In the genomic region with DNA sequence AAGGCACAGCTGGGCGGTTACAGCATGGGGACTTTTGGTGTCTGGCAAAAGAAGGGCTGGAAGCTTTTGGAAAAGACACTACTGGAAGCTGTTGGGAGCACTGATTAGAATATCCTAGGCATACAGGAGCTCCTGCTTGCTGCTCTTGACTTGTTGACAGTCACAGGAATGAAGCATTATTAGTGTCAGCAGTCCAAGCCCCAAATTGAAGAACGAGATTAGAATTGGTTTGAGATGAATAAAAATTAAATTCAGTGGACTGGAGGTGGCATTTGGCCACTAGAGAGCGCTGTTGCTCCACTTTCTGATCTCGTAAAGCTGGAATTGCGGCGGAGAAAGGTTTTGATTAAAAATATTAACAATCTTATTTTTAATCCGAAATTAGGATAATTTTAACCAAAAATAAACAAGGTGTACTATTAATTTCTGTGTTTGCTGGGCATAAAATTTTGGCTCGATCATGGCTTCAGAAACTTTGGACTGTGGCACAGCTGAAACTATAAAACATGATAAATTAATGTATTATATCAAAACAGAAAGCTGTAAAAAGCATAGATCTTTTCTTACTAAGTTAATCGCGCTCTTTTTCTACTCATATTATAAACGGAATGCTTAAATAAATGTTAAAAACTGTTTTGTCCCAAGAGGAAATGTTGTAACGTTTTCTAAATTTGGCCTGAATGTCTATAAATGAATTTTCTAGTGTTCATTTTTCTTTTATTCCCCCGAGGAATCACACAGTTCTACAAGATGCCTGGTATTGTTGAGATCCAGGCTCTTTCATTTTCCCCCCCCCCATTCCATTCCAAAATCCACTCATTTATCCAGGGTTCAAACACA, we compare ENCODE assay signal across 8 cellular contexts. TPM values are rescaled to one million over a fixed set of nuclear protein-coding genes. Genes with fewer than 3 reads are reported as not detected.
DNase-seq lines count a peak whose midpoint lies in the region; ATAC-seq, FAIRE-seq and TF ChIP-seq lines count a peak whose summit lies in the region.

No MANE protein-coding gene starts in this region.

- H3K9me3 Mint-ChIP-seq in osteocyte (ENCODE audit: unreplicated experiment), result no peaks in the 10 kb centered on the region

- H3K27me3 Mint-ChIP-seq in osteocyte (ENCODE audit: unreplicated experiment), result peaks cover 81% of the 10 kb centered on the region

- H3K4me3 ChIP-seq in uterus, result peak overlapping the region; percentile 15 to 16

- H3K27ac ChIP-seq in uterus, result peak overlapping the region; percentile 98 to 99

- DNase-seq in GM18507 (ENCODE audit: extremely low spot score, insufficient read length, low read depth), result peak; percentile 32
- DNase-seq in NCI-H82 treated with DMSO at 0.1 percent for 48 hours (lab: John Stamatoyannopoulos, UW; ENCODE audit: unreplicated experiment), result peak; percentile 23
- DNase-seq in activated T-cell treated with anti-CD3 and anti-CD28 coated beads for 4 hours, result peak; percentile 63
- DNase-seq in fibroblast of gingiva (ENCODE audit: low read depth), result peak; percentile 34
- no peak for DNase-seq in osteocyte (ENCODE audit: extremely low spot score, unreplicated experiment)
- DNase-seq in uterus, result peak; percentile 81 to 88

- TF ChIP-seq CTCF in osteocyte (IDR thresholded peaks at IDR 0.05) (peak; percentile 90), uterus (IDR thresholded peaks at IDR 0.05) (peak; percentile 84 to 95 (median 89))

- H3K4me1 ChIP-seq in uterus, result no peaks in the 10 kb centered on the region

- ATAC-seq in HG02884 (IDR thresholded peaks at IDR 0.05; ENCODE audit: unreplicated experiment), result no peak

- peak; percentile 94 for FAIRE-seq in A204.1 (lab: Jason Lieb, UNC)
- FAIRE-seq in GM18507 (lab: Jason Lieb, UNC), result peak; percentile 74

- no peak overlapping the region for H3K27ac Mint-ChIP-seq in osteocyte (ENCODE audit: unreplicated experiment)

- H3K4me1 Mint-ChIP-seq in osteocyte (ENCODE audit: unreplicated experiment), result peaks cover 28% of the 10 kb centered on the region

- H3K27me3 ChIP-seq in uterus, result no peaks in the 10 kb centered on the region

- no peaks in the 10 kb centered on the region for H3K36me3 ChIP-seq in uterus

- no peak overlapping the region for H3K4me3 Mint-ChIP-seq in osteocyte (ENCODE audit: unreplicated experiment)

- H3K9me3 ChIP-seq in uterus, result no peaks in the 10 kb centered on the region

- intact Hi-C loops in uterus (cut with DNase I; ENCODE audit: low total_unique reads), result loop anchor here (5.0 to 10.0 kb wide), 3 partner anchors 510 to 1138 kb away; a partner anchor contains a TSS

- peak; percentile 19 to 30 for TF ChIP-seq POLR2A in uterus (IDR thresholded peaks at IDR 0.05)

- H3K36me3 Mint-ChIP-seq in osteocyte (ENCODE audit: unreplicated experiment), result peaks cover 2% of the 10 kb centered on the region

RNA-seq across cellular contexts. Expression of a gene that starts 2.4 kb away (rescaled TPM):
- not detected in 2 replicates for total RNA-seq in osteocyte
- 10 to 100 TPM; 25.8 to 75.6 (median 48.0) TPM for total RNA-seq in uterus

RNA-seq across cellular contexts. Expression of a gene that starts 4.6 kb away (rescaled TPM):
- total RNA-seq in osteocyte (not detected in 2 replicates), uterus (10 to 100 TPM in 3 of 4 donors, 1 to 10 TPM in 1; 3.8 to 78.1 (median 46.4) TPM)

RNA-seq across cellular contexts. Expression of a gene that starts 10.6 kb away (rescaled TPM):
- total RNA-seq in osteocyte, result not detected in 2 replicates
- 10 to 100 TPM in 3 of 4 donors, 1 to 10 TPM in 1; 6.8 to 81.0 (median 53.6) TPM for total RNA-seq in uterus

RNA-seq across cellular contexts. Expression of a gene that starts 20.1 kb away (rescaled TPM):
- total RNA-seq in osteocyte, result not detected in 2 replicates
- total RNA-seq in uterus, result 10 to 100 TPM in 1 of 4 donors, 1 to 10 TPM in 1, under 1 TPM in 1, not detected in 1; 0.88 to 34.6 (median 8.6) TPM

RNA-seq across cellular contexts. Expression of a gene that starts 24.2 kb away (rescaled TPM):
- not detected in 2 replicates for total RNA-seq in osteocyte
- 10 to 100 TPM in 2 of 4 donors, 1 to 10 TPM in 2; 6.8 to 41.6 (median 13.0) TPM for total RNA-seq in uterus

Comparison
In these comparisons a context has a peak if more than half of its experiments do, and no peak if none do; other contexts are left out.
1. RNA of a gene that starts 2.4 kb away (total RNA-seq): 25.8 to 75.6 TPM in uterus; not detected in osteocyte; every median in the first group is over 10 times any median in the second.